1 cellular context compared by ENCODE assay signal in the genomic region with DNA sequence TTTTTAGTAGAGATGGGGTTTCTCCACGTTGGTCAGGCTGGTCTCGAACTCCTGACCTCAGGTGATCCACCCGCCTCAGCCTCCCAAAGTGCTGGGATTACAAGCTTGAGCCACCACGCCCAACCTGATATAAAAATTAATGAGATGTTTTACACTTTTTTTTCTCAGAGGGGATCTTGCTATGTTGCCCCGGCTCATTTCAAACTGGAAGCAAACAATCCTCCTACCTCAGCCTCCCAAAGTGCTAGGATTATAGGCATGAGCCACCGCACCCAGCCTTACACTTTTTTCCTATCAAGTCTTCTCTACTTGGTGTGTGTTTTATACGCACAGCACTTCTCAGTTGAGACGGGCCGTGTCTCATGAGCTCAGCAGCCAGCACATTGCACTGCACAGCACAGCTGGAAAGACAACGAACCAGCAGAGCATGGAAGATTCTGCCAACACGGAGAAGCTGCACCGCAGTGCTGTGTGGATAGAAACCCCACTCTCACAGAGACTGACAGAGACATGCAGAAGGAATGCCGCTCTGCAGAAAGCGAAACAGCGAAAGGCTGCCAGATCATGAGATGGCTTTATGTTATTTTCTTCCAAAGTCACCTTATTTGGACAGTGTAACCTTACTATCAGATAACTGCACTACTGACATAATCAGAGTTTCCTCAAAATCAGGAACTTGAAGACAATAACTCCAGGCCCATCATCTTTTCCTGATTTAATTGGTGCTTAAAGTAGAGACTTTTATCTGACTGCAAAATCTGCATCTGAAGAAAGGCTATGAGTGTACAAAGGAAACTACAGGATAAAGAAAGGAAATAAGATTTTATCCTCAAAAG.
TF ChIP-seq lines count a peak whose summit lies in the region.

No MANE protein-coding gene starts in this region.

TF ChIP-seq in GM23338, 12 proteins besides CTCF, POLR2A, EP300 and RAD21 (continued from another document):
- TF ChIP-seq, protein P1, sequence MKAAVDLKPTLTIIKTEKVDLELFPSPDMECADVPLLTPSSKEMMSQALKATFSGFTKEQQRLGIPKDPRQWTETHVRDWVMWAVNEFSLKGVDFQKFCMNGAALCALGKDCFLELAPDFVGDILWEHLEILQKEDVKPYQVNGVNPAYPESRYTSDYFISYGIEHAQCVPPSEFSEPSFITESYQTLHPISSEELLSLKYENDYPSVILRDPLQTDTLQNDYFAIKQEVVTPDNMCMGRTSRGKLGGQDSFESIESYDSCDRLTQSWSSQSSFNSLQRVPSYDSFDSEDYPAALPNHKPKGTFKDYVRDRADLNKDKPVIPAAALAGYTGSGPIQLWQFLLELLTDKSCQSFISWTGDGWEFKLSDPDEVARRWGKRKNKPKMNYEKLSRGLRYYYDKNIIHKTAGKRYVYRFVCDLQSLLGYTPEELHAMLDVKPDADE (IDR thresholded peaks at IDR 0.05) = no peak
